29 cellular contexts compared by ENCODE assay signal in the genomic region with DNA sequence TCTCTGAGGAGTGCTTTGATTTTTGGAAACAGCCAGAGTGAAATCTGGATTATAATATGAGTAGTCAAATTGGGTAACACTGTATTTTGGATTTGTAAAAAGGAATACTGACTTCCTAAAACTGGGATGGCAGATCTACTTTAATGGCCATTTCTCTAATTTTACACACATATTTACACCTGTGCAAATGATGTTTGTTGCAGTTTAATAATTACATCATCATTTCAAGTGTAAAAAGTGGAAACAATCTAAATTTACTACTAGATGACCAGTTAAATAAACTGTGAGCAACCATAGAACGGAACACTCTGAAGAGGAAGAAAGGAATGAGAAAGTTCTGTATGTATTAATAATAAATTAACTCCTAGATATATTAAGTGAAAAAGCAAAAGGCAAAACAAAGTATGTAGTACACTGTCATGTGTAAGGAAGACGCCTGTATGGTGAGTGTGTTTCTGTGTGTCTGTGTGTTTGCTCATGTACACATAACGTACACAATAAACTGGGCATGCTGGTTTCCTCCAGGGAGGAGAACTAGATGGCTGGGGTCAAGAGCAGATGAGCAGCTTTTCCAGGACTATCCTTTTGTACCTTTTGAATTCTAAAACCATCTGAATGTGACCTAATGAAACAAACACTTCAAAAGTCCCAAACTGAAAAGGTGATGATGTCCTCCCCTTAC. TPM values are rescaled to one million over a fixed set of nuclear protein-coding genes. Genes with fewer than 3 reads are reported as not detected.
DNase-seq lines count a peak whose midpoint lies in the region; ATAC-seq and TF ChIP-seq lines count a peak whose summit lies in the region.
"Had no signal": no experiment of that assay in that cellular context is flagged by ENCODE, and none has a peak within 500 bp of the region (broad histone marks: within the 10 kb centered on the region; RNA-seq: fewer than 3 reads in every experiment).

No MANE protein-coding gene starts in this region.

- TF ChIP-seq CTCF in DOHH2 (IDR thresholded peaks at IDR 0.05; ENCODE audit: low read depth, low read length, poor library complexity, severe bottlenecking): no peak
- no peak for TF ChIP-seq CTCF in OCI-LY1 (IDR thresholded peaks at IDR 0.05; ENCODE audit: low read length)
- no peak for TF ChIP-seq CTCF in colonic mucosa (IDR thresholded peaks at IDR 0.05)

- H4K20me1 ChIP-seq in DOHH2 (ENCODE audit: control insufficient read depth, insufficient read depth, low read depth, low read length) (no peaks in the 10 kb centered on the region), OCI-LY1 (ENCODE audit: insufficient read depth, low read length) (no peaks in the 10 kb centered on the region)

- H3F3A ChIP-seq in DOHH2 (ENCODE audit: control insufficient read depth, insufficient read depth): peaks cover 40% of the 10 kb centered on the region
- peaks cover 7% of the 10 kb centered on the region; the same call in 1 of the 2 replicates for H3F3A ChIP-seq in OCI-LY1 (ENCODE audit: insufficient read depth, low read length)

- H3K27me3 Mint-ChIP-seq in activated CD4-positive, alpha-beta T cell treated with anti-CD3 and anti-CD28 coated beads, Interleukin-2, amount 10 ng/mL, durations not matched to agents 7 days and 5 days: peaks cover 2% of the 10 kb centered on the region

- H3K9me2 ChIP-seq in DOHH2 (replicated peaks; ENCODE audit: control insufficient read depth, low read length) (no peaks in the 10 kb centered on the region), OCI-LY1 (ENCODE audit: low read depth, low read length) (no peaks in the 10 kb centered on the region)

- no peaks in the 10 kb centered on the region for H3K9me3 ChIP-seq in DOHH2 (ENCODE audit: control insufficient read depth, insufficient read depth, low read length)
- no peaks in the 10 kb centered on the region for H3K9me3 ChIP-seq in OCI-LY1 (ENCODE audit: low read length)
- no peaks in the 10 kb centered on the region for H3K9me3 ChIP-seq in colonic mucosa
- H3K9me3 ChIP-seq: A549, body of pancreas, mucosa of descending colon, Peyer's patch, sigmoid colon, SJSA1 had no signal

- H3K9me3 Mint-ChIP-seq in activated CD4-positive, alpha-beta T cell treated with anti-CD3 and anti-CD28 coated beads, Interleukin-2, amount 10 ng/mL, durations not matched to agents 7 days and 5 days: no peaks in the 10 kb centered on the region
- H3K9me3 Mint-ChIP-seq: activated CD4-positive, alpha-beta memory T cell treated with anti-CD3 and anti-CD28 coated beads, Interleukin-2, amount 10 ng/mL, durations not matched to agents 7 days and 5 days had no signal

- peak overlapping the region; percentile 92 for H3K27ac ChIP-seq in DOHH2 (ENCODE audit: low read depth, low read length)
- H3K27ac ChIP-seq in OCI-LY1 (ENCODE audit: low read depth, low read length, poor library complexity, severe bottlenecking): peak overlapping the region; percentile 89
- H3K27ac ChIP-seq in colonic mucosa: no peak overlapping the region
- H3K27ac ChIP-seq: A549, hepatocyte, neural progenitor cell, sigmoid colon, SJSA1, VCaP had no signal

- peaks cover 43% of the 10 kb centered on the region for H3K4me1 Mint-ChIP-seq in activated CD4-positive, alpha-beta T cell treated with anti-CD3 and anti-CD28 coated beads, Interleukin-2, amount 10 ng/mL, durations not matched to agents 7 days and 5 days

- H3K36me3 Mint-ChIP-seq in activated CD4-positive, alpha-beta T cell treated with anti-CD3 and anti-CD28 coated beads, Interleukin-2, amount 10 ng/mL, durations not matched to agents 7 days and 5 days (ENCODE audit: low read depth): peaks cover 5% of the 10 kb centered on the region

- peak; percentile 47 for ATAC-seq in left colon
- ATAC-seq in HG02798 (IDR thresholded peaks at IDR 0.05; ENCODE audit: poor library complexity, unreplicated experiment): no peak
- ATAC-seq: A549, body of pancreas, HCT116 had no signal

- intact Hi-C loops in left colon (cut with DNase I, micrococcal nuclease): no loop called here
- intact Hi-C loops in colonic mucosa (cut with DNase I): no loop called here

- H3K36me3 ChIP-seq in DOHH2 (ENCODE audit: control insufficient read depth, low read length): peaks cover 14% of the 10 kb centered on the region
- H3K36me3 ChIP-seq in OCI-LY1 (ENCODE audit: insufficient read depth, low read length): no peaks in the 10 kb centered on the region
- no peaks in the 10 kb centered on the region for H3K36me3 ChIP-seq in colonic mucosa
- H3K36me3 ChIP-seq: neural progenitor cell, Peyer's patch, sigmoid colon, SJSA1 had no signal

- H3K4me1 ChIP-seq in DOHH2 (ENCODE audit: control insufficient read depth, low read length) (peaks cover 81% of the 10 kb centered on the region), OCI-LY1 (ENCODE audit: insufficient read depth, low read length, severe bottlenecking) (peaks cover 86% of the 10 kb centered on the region), colonic mucosa (no peaks in the 10 kb centered on the region)
- H3K4me1 ChIP-seq: sigmoid colon, SJSA1 had no signal

- H3K4me3 Mint-ChIP-seq in activated CD4-positive, alpha-beta T cell treated with anti-CD3 and anti-CD28 coated beads, Interleukin-2, amount 10 ng/mL, durations not matched to agents 7 days and 5 days: no peak overlapping the region
- H3K4me3 Mint-ChIP-seq: neural progenitor cell had no signal

- H2AFZ ChIP-seq in OCI-LY1 (ENCODE audit: low read length): no peak overlapping the region
- H2AFZ ChIP-seq: hepatocyte, neural progenitor cell had no signal

- POLR2A ChIA-PET in activated CD4-positive, alpha-beta T cell treated with anti-CD3 and anti-CD28 coated beads, Interleukin-2, amount 10 ng/mL, durations not matched to agents 7 days and 5 days (lab: Charles Lee): no interaction called here

- H3K9ac ChIP-seq in OCI-LY1 (ENCODE audit: low read length): peak overlapping the region; percentile 10; the same call in 1 of the 2 replicates
- no peak overlapping the region for H3K9ac ChIP-seq in colonic mucosa (ENCODE audit: low read depth in 2 of 2, low read length in 2 of 2)
- H3K9ac ChIP-seq: neural progenitor cell had no signal

- H3K79me2 ChIP-seq in DOHH2 (ENCODE audit: control insufficient read depth, low read length): peaks cover 29% of the 10 kb centered on the region
- peaks cover 8% of the 10 kb centered on the region; the same call in 1 of the 2 replicates for H3K79me2 ChIP-seq in OCI-LY1 (ENCODE audit: insufficient read depth, low read length)
- H3K79me2 ChIP-seq: hepatocyte had no signal

- DNase-seq in activated CD4-positive, alpha-beta T cell treated with anti-CD3 and anti-CD28 coated beads, Interleukin-2, amount 10 ng/mL, durations not matched to agents 7 days and 5 days: no peak
- no peak for DNase-seq in activated CD4-positive, alpha-beta T cell treated with anti-CD3 and anti-CD28 coated beads for 1 hour
- no peak for DNase-seq in left colon
- no peak for DNase-seq in colonic mucosa
- no peak for DNase-seq in D341Med (ENCODE audit: low spot score)
- DNase-seq: DMS 273 treated with DMSO at 0.1 percent for 48 hours; effector CD8-positive, alpha-beta T cell; foreskin melanocyte; NCI-H1092; NCI-H1930; NCI-H82; posterior cingulate gyrus; sigmoid colon had no signal

- peak overlapping the region; percentile 93 for H3K27ac Mint-ChIP-seq in activated CD4-positive, alpha-beta T cell treated with anti-CD3 and anti-CD28 coated beads, Interleukin-2, amount 10 ng/mL, durations not matched to agents 7 days and 5 days
- H3K27ac Mint-ChIP-seq: neural progenitor cell had no signal

- CTCF ChIA-PET in activated CD4-positive, alpha-beta T cell treated with anti-CD3 and anti-CD28 coated beads, Interleukin-2, amount 10 ng/mL, durations not matched to agents 7 days and 5 days (lab: Charles Lee): interaction anchor here (1.6 kb wide), 1 partner anchor 73 kb away, joined by 3 read pairs; no protein-coding TSS in a partner anchor

- H3K4me3 ChIP-seq in DOHH2 (ENCODE audit: low read length) (peak overlapping the region; percentile 37), OCI-LY1 (ENCODE audit: low read depth, low read length, poor library complexity, severe bottlenecking) (no peak overlapping the region), colonic mucosa (no peak overlapping the region)
- H3K4me3 ChIP-seq: A549, body of pancreas, hepatocyte, mucosa of descending colon, neural progenitor cell, Peyer's patch, sigmoid colon, SJSA1 had no signal

- H3K4me2 ChIP-seq in DOHH2 (ENCODE audit: low read length) (peak overlapping the region; percentile 70), OCI-LY1 (ENCODE audit: low read length) (peak overlapping the region; percentile 32; the same call in 1 of the 2 replicates)
- H3K4me2 ChIP-seq: A549, hepatocyte, neural progenitor cell had no signal

- no peaks in the 10 kb centered on the region for H3K27me3 ChIP-seq in DOHH2 (ENCODE audit: control insufficient read depth, low read length)
- no peaks in the 10 kb centered on the region for H3K27me3 ChIP-seq in OCI-LY1 (ENCODE audit: insufficient read depth, low read length)
- H3K27me3 ChIP-seq in colonic mucosa: no peaks in the 10 kb centered on the region
- H3K27me3 ChIP-seq: body of pancreas, hepatocyte, neural progenitor cell, Peyer's patch, sigmoid colon had no signal

RNA-seq across cellular contexts. Expression of a gene that starts 2.9 kb away (rescaled TPM):
- not detected for total RNA-seq in activated CD4-positive, alpha-beta T cell treated with anti-CD3 and anti-CD28 coated beads, Interleukin-2, amount 10 ng/mL, durations not matched to agents 7 days and 5 days
- total RNA-seq in left colon (1 to 10 TPM in 1 of 2 donors, under 1 TPM in 1; 0.43 to 1.6 TPM), colonic mucosa (1 to 10 TPM; 1.1 to 1.4 TPM)
- total RNA-seq: activated CD4-positive, alpha-beta memory T cell treated with anti-CD3 and anti-CD28 coated beads, Interleukin-2, amount 10 ng/mL, durations not matched to agents 7 days and 5 days; cerebellum; hepatocyte; SJSA1; T-helper 2 cell treated with Interferon-gamma antibody and Interleukin-4, amounts not matched to agents 100 ng/mL and 5 ng/mL, for 36 hours had no signal

RNA-seq across cellular contexts. Expression of a gene that starts 26.4 kb away (rescaled TPM):
- not detected for total RNA-seq in activated CD4-positive, alpha-beta T cell treated with anti-CD3 and anti-CD28 coated beads, Interleukin-2, amount 10 ng/mL, durations not matched to agents 7 days and 5 days
- 10 to 100 TPM; 20.7 to 57.4 TPM for total RNA-seq in left colon
- total RNA-seq in colonic mucosa: 10 to 100 TPM; 10.1 to 10.8 TPM
- total RNA-seq: activated CD4-positive, alpha-beta memory T cell treated with anti-CD3 and anti-CD28 coated beads, Interleukin-2, amount 10 ng/mL, durations not matched to agents 7 days and 5 days; cerebellum; lower leg skin; sigmoid colon; SJSA1; T-helper 2 cell treated with Interferon-gamma antibody and Interleukin-4, amounts not matched to agents 100 ng/mL and 5 ng/mL, for 36 hours had no signal

RNA-seq across cellular contexts. Expression of a gene that starts 46.9 kb away (rescaled TPM):
- total RNA-seq in activated CD4-positive, alpha-beta T cell treated with anti-CD3 and anti-CD28 coated beads, Interleukin-2, amount 10 ng/mL, durations not matched to agents 7 days and 5 days: not detected
- total RNA-seq in left colon (1 to 10 TPM in 1 of 2 donors, under 1 TPM in 1; 0.34 to 2.3 TPM), colonic mucosa (1 to 10 TPM in 1 of 2 donors, under 1 TPM in 1; 0.57 to 1.2 TPM)
- total RNA-seq: activated CD4-positive, alpha-beta memory T cell treated with anti-CD3 and anti-CD28 coated beads, Interleukin-2, amount 10 ng/mL, durations not matched to agents 7 days and 5 days; T-helper 2 cell treated with Interferon-gamma antibody and Interleukin-4, amounts not matched to agents 100 ng/mL and 5 ng/mL, for 36 hours had no signal

Comparison
In these comparisons a context has a peak if more than half of its experiments do, and no peak if none do; other contexts are left out.
1. RNA of a gene that starts 26.4 kb away (total RNA-seq): 20.7 to 57.4 TPM in left colon and 10.1 to 10.8 TPM in colonic mucosa; not detected in activated CD4-positive, alpha-beta T cell treated with anti-CD3 and anti-CD28 coated beads, Interleukin-2, amount 10 ng/mL, durations not matched to agents 7 days and 5 days; every median in the first group is over 10 times any median in the second.